Comparison of ENCODE assay signal across 8 cellular contexts in genomic region chr1:205344010-205344808, GRCh38. TPM values are rescaled to one million over a fixed set of nuclear protein-coding genes. Genes with fewer than 3 reads are reported as not detected.
DNase-seq lines count a peak whose midpoint lies in the region; ATAC-seq and TF ChIP-seq lines count a peak whose summit lies in the region.

No MANE protein-coding gene starts in this region.

- no peaks in the 10 kb centered on the region for H3K9me3 Mint-ChIP-seq in chondrocyte (ENCODE audit: low read depth)
- no peaks in the 10 kb centered on the region for H3K9me3 Mint-ChIP-seq in stimulated activated memory B cell treated with anti-CD40 and anti-IgM and Interleukin-4, amounts not matched to agents 10 μg/mL and 1 μg/mL and 100 μg/mL, for 72 hours

- H3K27ac ChIP-seq in lung (ENCODE audit: low read depth in 1 of 2, low read length in 1 of 2) = no peak overlapping the region

- H3K27me3 ChIP-seq in lung (ENCODE audit: control insufficient read depth, insufficient read depth) = no peaks in the 10 kb centered on the region

- H3K27ac Mint-ChIP-seq in chondrocyte (ENCODE audit: unreplicated experiment) = no peak overlapping the region
- no peak overlapping the region for H3K27ac Mint-ChIP-seq in stimulated activated memory B cell treated with anti-CD40 and anti-IgM and Interleukin-4, amounts not matched to agents 10 μg/mL and 1 μg/mL and 100 μg/mL, for 72 hours

- H3K36me3 Mint-ChIP-seq in chondrocyte (ENCODE audit: low read depth) = no peaks in the 10 kb centered on the region
- H3K36me3 Mint-ChIP-seq in stimulated activated memory B cell treated with anti-CD40 and anti-IgM and Interleukin-4, amounts not matched to agents 10 μg/mL and 1 μg/mL and 100 μg/mL, for 72 hours = no peaks in the 10 kb centered on the region

- no peaks in the 10 kb centered on the region for H3K9me3 ChIP-seq in lung (ENCODE audit: control insufficient read depth in 2 of 2, insufficient read depth in 1 of 2, low read length in 1 of 2)

- peaks cover 10% of the 10 kb centered on the region for H3K27me3 Mint-ChIP-seq in chondrocyte (ENCODE audit: low read depth)
- H3K27me3 Mint-ChIP-seq in stimulated activated memory B cell treated with anti-CD40 and anti-IgM and Interleukin-4, amounts not matched to agents 10 μg/mL and 1 μg/mL and 100 μg/mL, for 72 hours = peaks cover 36% of the 10 kb centered on the region

- H3K4me1 Mint-ChIP-seq in chondrocyte (ENCODE audit: low read depth) = peaks cover 11% of the 10 kb centered on the region
- H3K4me1 Mint-ChIP-seq in stimulated activated memory B cell treated with anti-CD40 and anti-IgM and Interleukin-4, amounts not matched to agents 10 μg/mL and 1 μg/mL and 100 μg/mL, for 72 hours = peaks cover 58% of the 10 kb centered on the region

- H3K4me1 ChIP-seq in lung (ENCODE audit: control insufficient read depth in 2 of 2, insufficient read depth in 2 of 2, low read length in 2 of 2) = peaks cover 6 to 11% of the 10 kb centered on the region in 2 donors

- DNase-seq in LNCaP clone FGC (ENCODE audit: low read depth) (no peak), chondrocyte (ENCODE audit: low spot score) (no peak), lung (ENCODE audit: low spot score) (no peak), middle frontal gyrus (ENCODE audit: extremely low spot score, low spot score) (no peak), OCI-M2 (lab: John Stamatoyannopoulos, UW; ENCODE audit: unreplicated experiment) (no peak)
- DNase-seq in activated CD4-positive, alpha-beta T cell treated with anti-CD3 and anti-CD28 coated beads for 1 hour = peak; percentile 27

- H3K4me3 Mint-ChIP-seq in chondrocyte (ENCODE audit: unreplicated experiment) = peak overlapping the region; percentile 59
- H3K4me3 Mint-ChIP-seq in stimulated activated memory B cell treated with anti-CD40 and anti-IgM and Interleukin-4, amounts not matched to agents 10 μg/mL and 1 μg/mL and 100 μg/mL, for 72 hours = peak overlapping the region; percentile 72

- WGBS in lung, 2 donors = 8 to 10% methylated on average over 54 to 63 of the region's 63 CpGs

- ATAC-seq in lung (ENCODE audit: insufficient read depth, low FRiP score) = no peak
- ATAC-seq in stimulated activated memory B cell treated with anti-CD40 and anti-IgM and Interleukin-4, amounts not matched to agents 10 μg/mL and 1 μg/mL and 100 μg/mL, for 72 hours = peak; percentile 52
- ATAC-seq in GM18861 (IDR thresholded peaks at IDR 0.05; ENCODE audit: unreplicated experiment) = no peak

- H3K4me3 ChIP-seq in LNCaP clone FGC (ENCODE audit: low read depth, low read length) = peak overlapping the region; percentile 36
- H3K4me3 ChIP-seq in lung = peak overlapping the region; percentile 15

- H3K36me3 ChIP-seq in lung (ENCODE audit: control insufficient read depth in 2 of 2, insufficient read depth in 2 of 2, low read length in 2 of 2) = no peaks in the 10 kb centered on the region

- TF ChIP-seq CTCF in LNCaP clone FGC (IDR thresholded peaks at IDR 0.05; ENCODE audit: control insufficient read depth, extremely low read depth, insufficient read depth) (0 out of 2 replicates have a peak, but pooled peaks have one; percentile 10), chondrocyte (IDR thresholded peaks at IDR 0.05) (no peak), lung (IDR thresholded peaks at IDR 0.05; ENCODE audit: control extremely low read depth, extremely low read depth) (no peak)

RNA-seq across cellular contexts. Expression of gene KLHDC8A, which starts 12.5 kb away (rescaled TPM):
- total RNA-seq in chondrocyte = 0.12 TPM in 1 of 3 replicates, not detected in the others
- 1 to 10 TPM in 1 of 2 donors, under 1 TPM in 1; 0.58 to 1.4 TPM for total RNA-seq in lung
- polyA plus RNA-seq in lung = under 1 TPM; 0.17 to 0.24 TPM

RNA-seq across cellular contexts. Expression of gene NUAK2, which starts 22.7 kb away (rescaled TPM):
- total RNA-seq in chondrocyte (1.7 to 3.3 TPM (median 3.3 TPM) in 3 replicates), lung (10 to 100 TPM in 1 of 2 donors, 1 to 10 TPM in 1; 9.2 to 14.1 TPM)
- 1 to 10 TPM; 4.2 to 9.2 TPM for polyA plus RNA-seq in lung
